Comparison of ENCODE assay signal across 1 cellular context in genomic region chr2:240455719-240456606, GRCh38.
A peak's percentile ranks its signal among the peaks of the same experiment; 100 is the strongest.
TF ChIP-seq lines count a peak whose summit lies in the region.

No MANE protein-coding gene starts in this region.

TF ChIP-seq in HEK293, 187 proteins besides CTCF, POLR2A, EP300 and RAD21 (continued from another document):
- TF ChIP-seq ZNF513 (tag by site-specific recombination; IDR thresholded peaks at IDR 0.05): no peak
- peak; percentile 39; the same call in 1 of the 2 replicates for TF ChIP-seq KLF1 (tag by site-specific recombination; IDR thresholded peaks at IDR 0.05)
TF ChIP-seq in HEK293: peak in this region for 2.
